In genomic region chr7:105084581-105084980, GRCh38 we compare ENCODE assay signal across 20 cellular contexts.
A peak's percentile ranks its signal among the peaks of the same experiment; 100 is the strongest.
DNase-seq lines count a peak whose midpoint lies in the region; ATAC-seq, FAIRE-seq and TF ChIP-seq lines count a peak whose summit lies in the region.
"Had no signal": no experiment of that assay in that cellular context is flagged by ENCODE, and none has a peak within 500 bp of the region (broad histone marks: within the 10 kb centered on the region; RNA-seq: fewer than 3 reads in every experiment).

No MANE protein-coding gene starts in this region.

- peak; percentile 29 for FAIRE-seq in A204.1 (lab: Jason Lieb, UNC)
- FAIRE-seq: H54 had no signal

- H3K9me2 ChIP-seq in hepatocyte (replicated peaks; ENCODE audit: insufficient read depth), result no peaks in the 10 kb centered on the region

- intact Hi-C loops in left lung (cut with DNase I), result no loop called here
- intact Hi-C loops in colonic mucosa (cut with DNase I), result no loop called here
- intact Hi-C loops in posterior cingulate gyrus (cut with DNase I), result no loop called here
- intact Hi-C loops in activated T-helper 2 cell treated with anti-CD3 and anti-CD28 coated beads, Interferon-gamma antibody, Interleukin-2, Interleukin-4, amounts not matched to agents 10 μg/mL and 5 μg/mL and 100 μg/mL, durations not matched to agents 14 hours and 24 hours and 36 hours (cut with micrococcal nuclease), result no loop called here

- no peaks in the 10 kb centered on the region for H3K27me3 Mint-ChIP-seq in activated T-helper 2 cell treated with anti-CD3 and anti-CD28 coated beads, Interferon-gamma antibody, Interleukin-2, Interleukin-4, amounts not matched to agents 10 μg/mL and 5 μg/mL and 100 μg/mL, durations not matched to agents 14 hours and 24 hours and 36 hours (ENCODE audit: low read depth)

- ATAC-seq in left lung, result peak; percentile 90
- ATAC-seq: CD8-positive, alpha-beta T cell had no signal

- H3K4me1 ChIP-seq in left lung (no peaks in the 10 kb centered on the region), colonic mucosa (no peaks in the 10 kb centered on the region), hepatocyte (ENCODE audit: insufficient read depth) (no peaks in the 10 kb centered on the region)
- H3K4me1 ChIP-seq: BE2C, Peyer's patch had no signal

- H3K27ac Mint-ChIP-seq in activated T-helper 2 cell treated with anti-CD3 and anti-CD28 coated beads, Interferon-gamma antibody, Interleukin-2, Interleukin-4, amounts not matched to agents 10 μg/mL and 5 μg/mL and 100 μg/mL, durations not matched to agents 14 hours and 24 hours and 36 hours, result no peak overlapping the region
- H3K27ac Mint-ChIP-seq: CD8-positive, alpha-beta T cell had no signal

- peaks cover 71% of the 10 kb centered on the region for H3K36me3 Mint-ChIP-seq in activated T-helper 2 cell treated with anti-CD3 and anti-CD28 coated beads, Interferon-gamma antibody, Interleukin-2, Interleukin-4, amounts not matched to agents 10 μg/mL and 5 μg/mL and 100 μg/mL, durations not matched to agents 14 hours and 24 hours and 36 hours (ENCODE audit: low read depth)

- H3K27ac ChIP-seq in left lung, result no peak overlapping the region
- H3K27ac ChIP-seq in colonic mucosa, result no peak overlapping the region
- no peak overlapping the region for H3K27ac ChIP-seq in hepatocyte
- H3K27ac ChIP-seq: Peyer's patch had no signal

- no peak overlapping the region for H3K9ac ChIP-seq in colonic mucosa (ENCODE audit: low read depth in 2 of 2, low read length in 2 of 2)

- H3K9me3 Mint-ChIP-seq in activated T-helper 2 cell treated with anti-CD3 and anti-CD28 coated beads, Interferon-gamma antibody, Interleukin-2, Interleukin-4, amounts not matched to agents 10 μg/mL and 5 μg/mL and 100 μg/mL, durations not matched to agents 14 hours and 24 hours and 36 hours, result no peaks in the 10 kb centered on the region
- H3K9me3 Mint-ChIP-seq: CD8-positive, alpha-beta T cell had no signal

- peaks cover 35% of the 10 kb centered on the region for H3K79me2 ChIP-seq in hepatocyte

- peaks cover 15% of the 10 kb centered on the region for H3K4me1 Mint-ChIP-seq in activated T-helper 2 cell treated with anti-CD3 and anti-CD28 coated beads, Interferon-gamma antibody, Interleukin-2, Interleukin-4, amounts not matched to agents 10 μg/mL and 5 μg/mL and 100 μg/mL, durations not matched to agents 14 hours and 24 hours and 36 hours (ENCODE audit: low read depth)

- H4K20me1 ChIP-seq in hepatocyte (ENCODE audit: insufficient read depth, poor library complexity, severe bottlenecking), result peaks cover 10% of the 10 kb centered on the region

- no peak overlapping the region for H3K4me2 ChIP-seq in hepatocyte

- no peak overlapping the region for H3K4me3 Mint-ChIP-seq in activated T-helper 2 cell treated with anti-CD3 and anti-CD28 coated beads, Interferon-gamma antibody, Interleukin-2, Interleukin-4, amounts not matched to agents 10 μg/mL and 5 μg/mL and 100 μg/mL, durations not matched to agents 14 hours and 24 hours and 36 hours (ENCODE audit: low read depth)
- H3K4me3 Mint-ChIP-seq: CD8-positive, alpha-beta T cell had no signal

- peak; percentile 47 for DNase-seq in LHCN-M2 (ENCODE audit: low read depth)
- DNase-seq in fibroblast of villous mesenchyme (ENCODE audit: low read depth), result peak; percentile 12
- DNase-seq in left lung, result no peak
- no peak for DNase-seq in colonic mucosa
- no peak for DNase-seq in posterior cingulate gyrus
- no peak for DNase-seq in activated T-helper 2 cell treated with anti-CD3 and anti-CD28 coated beads, Interferon-gamma antibody, Interleukin-2, Interleukin-4, amounts not matched to agents 10 μg/mL and 5 μg/mL and 100 μg/mL, durations not matched to agents 14 hours and 24 hours and 36 hours (ENCODE audit: low spot score)
- no peak for DNase-seq in hepatocyte (ENCODE audit: low spot score)
- DNase-seq: BE2C; CD8-positive, alpha-beta T cell; DMS 273 treated with DMSO at 0.1 percent for 48 hours; KBM-7; NCI-H1105; NCI-H1694 treated with DMSO at 0.1 percent for 48 hours; NCI-H2171; NCI-H446 treated with DMSO at 0.1 percent for 48 hours; NCI-H82; Peyer's patch; SHP77 treated with DMSO at 0.1 percent for 48 hours had no signal

- H3K9me3 ChIP-seq in left lung (no peaks in the 10 kb centered on the region), colonic mucosa (no peaks in the 10 kb centered on the region), hepatocyte (ENCODE audit: low read depth) (no peaks in the 10 kb centered on the region)
- H3K9me3 ChIP-seq: BE2C, Peyer's patch had no signal

- no peak overlapping the region for H2AFZ ChIP-seq in hepatocyte

- 100% methylated on average over 1 of the region's 1 CpG for WGBS in hepatocyte (ENCODE audit: low lambda C conversion rate, missing lambda C conversion rate)

- no peak for TF ChIP-seq CTCF in fibroblast of villous mesenchyme (IDR thresholded peaks at IDR 0.05; ENCODE audit: insufficient read depth, low read depth, low read length)
- TF ChIP-seq CTCF in left lung (IDR thresholded peaks at IDR 0.05), result no peak
- no peak for TF ChIP-seq CTCF in colonic mucosa (IDR thresholded peaks at IDR 0.05)
- TF ChIP-seq CTCF in hepatocyte (IDR thresholded peaks at IDR 0.05; ENCODE audit: poor library complexity), result no peak

- H3K4me3 ChIP-seq in fibroblast of villous mesenchyme (ENCODE audit: low read depth, low read length), result no peak overlapping the region
- no peak overlapping the region for H3K4me3 ChIP-seq in left lung
- H3K4me3 ChIP-seq in colonic mucosa, result no peak overlapping the region
- H3K4me3 ChIP-seq in hepatocyte, result no peak overlapping the region
- H3K4me3 ChIP-seq: Peyer's patch had no signal

- H3K36me3 ChIP-seq in left lung (peaks cover 0 to 82% of the 10 kb centered on the region in 2 donors), colonic mucosa (peaks cover 8% of the 10 kb centered on the region), hepatocyte (replicated peaks; ENCODE audit: insufficient read depth, low read depth) (no peaks in the 10 kb centered on the region)

- H3K27me3 ChIP-seq in left lung, result no peaks in the 10 kb centered on the region
- no peaks in the 10 kb centered on the region for H3K27me3 ChIP-seq in colonic mucosa
- H3K27me3 ChIP-seq in hepatocyte, result no peaks in the 10 kb centered on the region
- H3K27me3 ChIP-seq: BE2C, Peyer's patch had no signal

Comparison
In these comparisons a context has a peak if more than half of its experiments do, and no peak if none do; other contexts are left out.
1. DNase-seq: peak in LHCN-M2 (single experiment) and fibroblast of villous mesenchyme (single experiment); none in left lung (0 of 2), colonic mucosa (single experiment), posterior cingulate gyrus (0 of 10), activated T-helper 2 cell treated with anti-CD3 and anti-CD28 coated beads, Interferon-gamma antibody, Interleukin-2, Interleukin-4, amounts not matched to agents 10 μg/mL and 5 μg/mL and 100 μg/mL, durations not matched to agents 14 hours and 24 hours and 36 hours (single experiment) and hepatocyte (single experiment).